Comparison of ENCODE assay signal across 15 cellular contexts in the genomic region with DNA sequence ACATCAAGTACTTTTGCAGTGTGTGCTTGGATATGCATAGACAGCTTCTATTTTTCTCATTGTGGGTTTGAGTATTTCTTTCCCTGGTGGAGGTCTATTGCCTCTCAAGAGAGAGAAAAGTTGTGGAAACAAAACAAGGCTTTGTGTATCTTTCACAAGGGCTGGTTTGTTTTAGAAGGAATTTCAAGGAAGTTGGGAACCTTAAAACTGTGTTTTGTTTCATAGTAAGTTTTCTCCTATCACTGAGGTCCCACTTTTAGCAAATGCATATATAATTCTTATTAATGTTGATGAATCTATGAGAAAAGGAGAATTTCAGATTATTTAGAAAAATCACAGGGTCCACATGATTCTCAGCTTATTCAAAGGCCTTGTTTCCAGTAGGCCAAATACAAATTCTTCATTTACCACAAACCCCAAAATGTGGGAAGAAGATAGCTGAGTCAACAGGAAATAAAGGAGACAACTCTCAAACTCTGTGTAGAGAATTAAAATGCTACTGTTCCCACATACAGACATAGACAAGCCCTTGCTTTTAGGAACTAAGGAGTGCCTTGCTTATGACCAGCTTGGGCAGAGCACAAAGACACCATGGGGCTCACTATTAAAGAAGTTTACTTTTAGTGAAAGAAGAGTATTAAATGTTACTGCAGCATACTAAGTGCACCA.
DNase-seq lines count a peak whose midpoint lies in the region; ATAC-seq and TF ChIP-seq lines count a peak whose summit lies in the region.
"Had no signal": no experiment of that assay in that cellular context is flagged by ENCODE, and none has a peak within 500 bp of the region (broad histone marks: within the 10 kb centered on the region; RNA-seq: fewer than 3 reads in every experiment).

No MANE protein-coding gene starts in this region.

- H3K4me1 Mint-ChIP-seq in activated CD4-positive, alpha-beta memory T cell treated with anti-CD3 and anti-CD28 coated beads, Interleukin-2, amount 10 ng/mL, durations not matched to agents 7 days and 5 days, result peaks cover 29% of the 10 kb centered on the region

- H3K4me1 ChIP-seq in GM23248 (ENCODE audit: insufficient read depth) (peaks cover 14% of the 10 kb centered on the region), left ventricle myocardium inferior (peaks cover 5% of the 10 kb centered on the region)

- peak; percentile 33 for DNase-seq in GM23248
- peak; percentile 89 for DNase-seq in RPMI7951 (ENCODE audit: low read depth)
- peak; percentile 64 for DNase-seq in choroid plexus epithelial cell (ENCODE audit: low read depth)
- peak; percentile 75 for DNase-seq in renal cortical epithelial cell (ENCODE audit: low read depth)
- DNase-seq in activated CD4-positive, alpha-beta memory T cell treated with anti-CD3 and anti-CD28 coated beads, Interleukin-2, amount 10 ng/mL, durations not matched to agents 7 days and 5 days, result no peak
- no peak for DNase-seq in left ventricle myocardium inferior
- no peak for DNase-seq in GDM1 (lab: John Stamatoyannopoulos, UW)
- DNase-seq: activated naive CD4-positive, alpha-beta T cell treated with anti-CD3 and anti-CD28 coated beads for 36 hours; NCI-H1436; small intestine had no signal

- no peaks in the 10 kb centered on the region for H3K36me3 Mint-ChIP-seq in activated CD4-positive, alpha-beta memory T cell treated with anti-CD3 and anti-CD28 coated beads, Interleukin-2, amount 10 ng/mL, durations not matched to agents 7 days and 5 days (ENCODE audit: low read depth)
- H3K36me3 Mint-ChIP-seq: neural progenitor cell had no signal

- no peak overlapping the region for H2AFZ ChIP-seq in GM23248
- H2AFZ ChIP-seq: neural progenitor cell had no signal

- H3K4me3 ChIP-seq in GM23248, result no peak overlapping the region
- H3K4me3 ChIP-seq in choroid plexus epithelial cell (ENCODE audit: low read depth, low read length), result no peak overlapping the region
- no peak overlapping the region for H3K4me3 ChIP-seq in left ventricle myocardium inferior
- H3K4me3 ChIP-seq: neural progenitor cell, tibial nerve had no signal

- H4K20me1 ChIP-seq in GM23248 (ENCODE audit: insufficient read depth), result no peaks in the 10 kb centered on the region

- no peak overlapping the region for H3K4me3 Mint-ChIP-seq in activated CD4-positive, alpha-beta memory T cell treated with anti-CD3 and anti-CD28 coated beads, Interleukin-2, amount 10 ng/mL, durations not matched to agents 7 days and 5 days
- H3K4me3 Mint-ChIP-seq: activated naive CD4-positive, alpha-beta T cell treated with anti-CD3 and anti-CD28 coated beads for 36 hours; dendritic cell treated with granulocyte-macrophage colony-stimulating factor and Interleukin-4, amounts not matched to agents 40 ng/mL and 50 ng/mL, for 4 days; neural progenitor cell had no signal

- H3K36me3 ChIP-seq in GM23248 (ENCODE audit: low read depth), result no peaks in the 10 kb centered on the region
- H3K36me3 ChIP-seq in left ventricle myocardium inferior, result no peaks in the 10 kb centered on the region
- H3K36me3 ChIP-seq: neural progenitor cell, tibial nerve had no signal

- no peaks in the 10 kb centered on the region for H3K79me2 ChIP-seq in GM23248 (ENCODE audit: insufficient read depth)

- H3K27ac ChIP-seq in GM23248 (no peak overlapping the region), left ventricle myocardium inferior (replicated peaks) (no peak overlapping the region)
- H3K27ac ChIP-seq: neural progenitor cell had no signal

- intact Hi-C loops in left ventricle myocardium inferior (cut with micrococcal nuclease), result no loop called here

- H3K9me3 Mint-ChIP-seq in activated CD4-positive, alpha-beta memory T cell treated with anti-CD3 and anti-CD28 coated beads, Interleukin-2, amount 10 ng/mL, durations not matched to agents 7 days and 5 days, result peaks cover 2% of the 10 kb centered on the region
- H3K9me3 Mint-ChIP-seq: activated naive CD4-positive, alpha-beta T cell treated with anti-CD3 and anti-CD28 coated beads for 36 hours; dendritic cell treated with granulocyte-macrophage colony-stimulating factor and Interleukin-4, amounts not matched to agents 40 ng/mL and 50 ng/mL, for 4 days had no signal

- CTCF ChIA-PET in activated CD4-positive, alpha-beta memory T cell treated with anti-CD3 and anti-CD28 coated beads, Interleukin-2, amount 10 ng/mL, durations not matched to agents 7 days and 5 days (lab: Charles Lee), result interaction anchor here (1.1 kb wide), 1 partner anchor 327 kb away, joined by 4 read pairs; no protein-coding TSS in a partner anchor

- no peaks in the 10 kb centered on the region for H3K27me3 Mint-ChIP-seq in activated CD4-positive, alpha-beta memory T cell treated with anti-CD3 and anti-CD28 coated beads, Interleukin-2, amount 10 ng/mL, durations not matched to agents 7 days and 5 days
- H3K27me3 Mint-ChIP-seq: dendritic cell treated with granulocyte-macrophage colony-stimulating factor and Interleukin-4, amounts not matched to agents 40 ng/mL and 50 ng/mL, for 4 days had no signal

- in situ Hi-C loops in GM23248 (cut with MboI), result no loop called here

- peaks cover 9% of the 10 kb centered on the region; the same call in 1 of the 2 replicates for H3F3A ChIP-seq in GM23248 (ENCODE audit: insufficient read depth)

- no peak for TF ChIP-seq CTCF in choroid plexus epithelial cell (conservative IDR thresholded peaks at IDR 0.05; ENCODE audit: low read depth, low read length)
- no peak for TF ChIP-seq CTCF in left ventricle myocardium inferior (IDR thresholded peaks at IDR 0.05; ENCODE audit: borderline replicate concordance)

- no peaks in the 10 kb centered on the region for H3K9me2 ChIP-seq in GM23248 (ENCODE audit: insufficient read depth)

- H3K4me2 ChIP-seq in GM23248 (ENCODE audit: unreplicated experiment), result peak overlapping the region; percentile 10
- H3K4me2 ChIP-seq: neural progenitor cell had no signal

- no peak overlapping the region for H3K9ac ChIP-seq in GM23248
- H3K9ac ChIP-seq: neural progenitor cell had no signal

- ATAC-seq in GM19351 (IDR thresholded peaks at IDR 0.05; ENCODE audit: unreplicated experiment), result no peak
- ATAC-seq: left lobe of liver had no signal

- H3K27me3 ChIP-seq in GM23248 (replicated peaks; ENCODE audit: insufficient read depth) (peaks cover 27% of the 10 kb centered on the region), left ventricle myocardium inferior (ENCODE audit: low read depth) (no peaks in the 10 kb centered on the region)
- H3K27me3 ChIP-seq: neural progenitor cell, tibial nerve had no signal

- POLR2A ChIA-PET in activated CD4-positive, alpha-beta memory T cell treated with anti-CD3 and anti-CD28 coated beads, Interleukin-2, amount 10 ng/mL, durations not matched to agents 7 days and 5 days (lab: Charles Lee), result interaction anchor here (0.7 kb wide), 1 partner anchor 9 kb away, joined by 3 read pairs; no protein-coding TSS in a partner anchor

- H3K9me3 ChIP-seq in GM23248 (ENCODE audit: low read depth), result no peaks in the 10 kb centered on the region
- H3K9me3 ChIP-seq in left ventricle myocardium inferior (replicated peaks), result no peaks in the 10 kb centered on the region
- H3K9me3 ChIP-seq: tibial nerve had no signal

- H3K27ac Mint-ChIP-seq in activated CD4-positive, alpha-beta memory T cell treated with anti-CD3 and anti-CD28 coated beads, Interleukin-2, amount 10 ng/mL, durations not matched to agents 7 days and 5 days, result no peak overlapping the region
- H3K27ac Mint-ChIP-seq: activated naive CD4-positive, alpha-beta T cell treated with anti-CD3 and anti-CD28 coated beads for 36 hours; dendritic cell treated with granulocyte-macrophage colony-stimulating factor and Interleukin-4, amounts not matched to agents 40 ng/mL and 50 ng/mL, for 4 days; neural progenitor cell had no signal

Comparison
In these comparisons a context has a peak if more than half of its experiments do, and no peak if none do; other contexts are left out.
1. DNase-seq: peak in GM23248 (single experiment), RPMI7951 (single experiment), choroid plexus epithelial cell (single experiment) and renal cortical epithelial cell (single experiment); none in activated CD4-positive, alpha-beta memory T cell treated with anti-CD3 and anti-CD28 coated beads, Interleukin-2, amount 10 ng/mL, durations not matched to agents 7 days and 5 days (single experiment), left ventricle myocardium inferior (single experiment) and GDM1 (single experiment).